8 cellular contexts compared by ENCODE assay signal in genomic region chr15:70327328-70328136, GRCh38.
DNase-seq lines count a peak whose midpoint lies in the region; ATAC-seq and TF ChIP-seq lines count a peak whose summit lies in the region.

No MANE protein-coding gene starts in this region.

- TF ChIP-seq CTCF in HCT116 (IDR thresholded peaks at IDR 0.05 in 2 of 3, conservative IDR thresholded peaks at IDR 0.05 in 1 of 3; ENCODE audit: borderline replicate concordance in 1 of 3, insufficient read depth in 1 of 3, low read depth in 2 of 3, low read length in 2 of 3): no peak
- TF ChIP-seq CTCF in suprapubic skin (IDR thresholded peaks at IDR 0.05): no peak

- CTCF ChIA-PET in HCT116 (lab: Charles Lee): no interaction called here

- H3K79me2 ChIP-seq in HCT116 (ENCODE audit: insufficient read depth, low read length): no peaks in the 10 kb centered on the region

- H3K9ac ChIP-seq in HCT116 (ENCODE audit: low read length): no peak overlapping the region

- RAD21 ChIA-PET in HCT116 (lab: Charles Lee; ENCODE audit: low non-redundant PET in 1 of 2, low total read pairs in 2 of 2, uncharacterized antibody in 2 of 2, unreplicated experiment in 2 of 2): no interaction called here

- 67% methylated on average over 5 of the region's 5 CpGs for WGBS in suprapubic skin

- no peak overlapping the region for H3K27ac ChIP-seq in HCT116 (ENCODE audit: low read depth, low read length)
- H3K27ac ChIP-seq in suprapubic skin: no peak overlapping the region

- TF ChIP-seq POLR2A in HCT116 (IDR thresholded peaks at IDR 0.05; ENCODE audit: borderline replicate concordance, extremely low read depth, insufficient read depth, insufficient read length) (no peak), suprapubic skin (IDR thresholded peaks at IDR 0.05) (no peak)

- no peak for TF ChIP-seq RAD21 in HCT116 (IDR thresholded peaks at IDR 0.05; ENCODE audit: low read depth)

- peak; percentile 32 for DNase-seq in AG08396 (ENCODE audit: low spot score)
- DNase-seq in HCT116 (ENCODE audit: low read depth, low spot score): no peak
- DNase-seq in SKM-1 treated with dmso at 0.1 percent for 144 hours (lab: John Stamatoyannopoulos, UW; ENCODE audit: unreplicated experiment): peak; percentile 76
- peak; percentile 91 for DNase-seq in islet precursor cell
- DNase-seq in suprapubic skin (ENCODE audit: low spot score in 2 of 2): no peak
- no peak for DNase-seq in GM19240 (ENCODE audit: insufficient read length, low spot score)
- no peak for DNase-seq in foreskin melanocyte
- no peak for DNase-seq in activated naive CD4-positive, alpha-beta T cell (lab: John Stamatoyannopoulos, UW)

- H3K4me3 ChIP-seq in HCT116 (replicated peaks in 1 of 2; ENCODE audit: low read depth in 1 of 2, low read length in 2 of 2): no peak overlapping the region
- no peak overlapping the region for H3K4me3 ChIP-seq in suprapubic skin

- H3K9me3 ChIP-seq in HCT116 (ENCODE audit: control insufficient read depth in 1 of 2, insufficient read depth in 1 of 2, low read depth in 1 of 2, low read length in 2 of 2) (no peaks in the 10 kb centered on the region), suprapubic skin (no peaks in the 10 kb centered on the region)

- H3K4me1 ChIP-seq in HCT116 (ENCODE audit: control insufficient read depth in 1 of 2, insufficient read depth in 2 of 2, low read length in 2 of 2): no peaks in the 10 kb centered on the region
- peaks cover 33% of the 10 kb centered on the region for H3K4me1 ChIP-seq in suprapubic skin

- no peak for TF ChIP-seq EP300 in suprapubic skin (IDR thresholded peaks at IDR 0.05)

- no peaks in the 10 kb centered on the region; the same call in 1 of the 2 replicates for H3K27me3 ChIP-seq in HCT116 (ENCODE audit: insufficient read depth, low read length)
- no peaks in the 10 kb centered on the region for H3K27me3 ChIP-seq in suprapubic skin

- peak; percentile 32; the same call in 1 of the 2 replicates for ATAC-seq in HCT116

- H2AFZ ChIP-seq in HCT116 (ENCODE audit: low read depth, low read length, poor library complexity, severe bottlenecking): no peak overlapping the region

- intact Hi-C loops in HCT116 (cut with micrococcal nuclease): no loop called here

- H4K20me1 ChIP-seq in HCT116 (ENCODE audit: insufficient read depth): no peaks in the 10 kb centered on the region

- no TSS peak for BruUV-seq in HCT116 (replicated peaks; lab: Mats Ljungman, UMichigan)

- no peaks in the 10 kb centered on the region for H3K9me2 ChIP-seq in HCT116 (ENCODE audit: insufficient read depth)

- POLR2A ChIA-PET in HCT116 (lab: Charles Lee): no interaction called here

- H3K36me3 ChIP-seq in HCT116 (ENCODE audit: control insufficient read depth in 1 of 2, insufficient read depth in 2 of 2, low read length in 2 of 2): no peaks in the 10 kb centered on the region
- no peaks in the 10 kb centered on the region for H3K36me3 ChIP-seq in suprapubic skin

- H3K4me2 ChIP-seq in HCT116 (ENCODE audit: low read length): no peak overlapping the region

TF ChIP-seq in HCT116, 20 proteins besides CTCF, POLR2A, EP300 and RAD21:
- TF ChIP-seq FOSL1 (IDR thresholded peaks at IDR 0.05; ENCODE audit: low read depth) (no peak), EGR1 (IDR thresholded peaks at IDR 0.05; ENCODE audit: low read depth) (no peak), ATF3 (IDR thresholded peaks at IDR 0.05) (no peak), CEBPB (IDR thresholded peaks at IDR 0.05; ENCODE audit: low read depth) (no peak)
TF ChIP-seq in HCT116: peak in this region for 0.

Comparison
In these comparisons a context has a peak if more than half of its experiments do, and no peak if none do; other contexts are left out.
1. DNase-seq: peak in AG08396 (single experiment), SKM-1 treated with dmso at 0.1 percent for 144 hours (single experiment) and islet precursor cell (single experiment); none in HCT116 (single experiment), suprapubic skin (0 of 2), GM19240 (single experiment), foreskin melanocyte (single experiment) and activated naive CD4-positive, alpha-beta T cell (0 of 4).